ENCODE assay signal across 17 cellular contexts in the genomic region with DNA sequence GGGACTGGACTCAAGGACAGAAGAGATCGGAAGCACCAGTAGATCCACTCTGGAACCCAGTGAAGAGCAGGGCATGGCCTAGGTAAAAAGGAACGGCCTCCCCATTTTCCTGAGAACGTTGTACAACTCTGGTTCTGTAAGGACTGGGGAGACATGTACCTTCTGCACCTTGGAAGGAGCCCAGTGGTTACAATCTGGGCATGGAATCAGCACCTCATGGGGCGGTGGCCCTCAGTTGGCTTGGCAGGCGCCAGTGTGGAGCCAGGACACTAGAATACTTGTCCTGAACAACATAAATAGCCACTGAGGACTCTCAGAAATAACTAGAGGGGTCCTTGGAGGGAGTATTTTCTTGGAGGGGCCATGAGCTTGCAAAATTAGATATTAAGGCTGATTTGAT. TPM values are rescaled to one million over a fixed set of nuclear protein-coding genes. Genes with fewer than 3 reads are reported as not detected.
DNase-seq lines count a peak whose midpoint lies in the region; ATAC-seq and TF ChIP-seq lines count a peak whose summit lies in the region.
"Had no signal": no experiment of that assay in that cellular context is flagged by ENCODE, and none has a peak within 500 bp of the region (broad histone marks: within the 10 kb centered on the region; RNA-seq: fewer than 3 reads in every experiment).

No MANE protein-coding gene starts in this region.

- H3K27me3 Mint-ChIP-seq in natural killer cell (ENCODE audit: low read depth in 2 of 2): no peaks in the 10 kb centered on the region
- H3K27me3 Mint-ChIP-seq in natural killer cell treated with Interleukin-12 subunit alpha and Interleukin-12 subunit beta and Interleukin-15 and Interleukin-18, amount 100 ng/mL, for 72 hours: no peaks in the 10 kb centered on the region
- H3K27me3 Mint-ChIP-seq: CD4-positive, alpha-beta memory T cell had no signal

- no peak overlapping the region for H2BK5ac ChIP-seq in trophoblast cell (ENCODE audit: low read depth, low read length, poor library complexity)

- no peak overlapping the region for H4K8ac ChIP-seq in trophoblast cell (ENCODE audit: low read depth, low read length)

- H2BK12ac ChIP-seq in trophoblast cell (ENCODE audit: low read length): no peak overlapping the region

- peaks cover 3% of the 10 kb centered on the region for H3K9me3 ChIP-seq in trophoblast cell (ENCODE audit: insufficient read depth, low read depth, low read length)

- H2AFZ ChIP-seq in trophoblast cell (ENCODE audit: insufficient read depth, low read length, poor library complexity): no peak overlapping the region
- H2AFZ ChIP-seq: GM23248 had no signal

- peak overlapping the region; percentile 48 for H4K91ac ChIP-seq in trophoblast cell (ENCODE audit: low read depth, low read length)

- intact Hi-C loops in natural killer cell (cut with micrococcal nuclease): no loop called here

- no peak for ATAC-seq in natural killer cell
- no peak for ATAC-seq in natural killer cell treated with Interleukin-12 subunit alpha and Interleukin-12 subunit beta and Interleukin-15 and Interleukin-18, amount 100 ng/mL, for 72 hours
- ATAC-seq: GM12878 had no signal

- WGBS in trophoblast cell (ENCODE audit: extremely low coverage, insufficient coverage, insufficient read length): no CpG with 5 or more reads among the region's 5 CpGs

- H3K4me3 ChIP-seq in trophoblast cell (ENCODE audit: low read depth, low read length): no peak overlapping the region
- H3K4me3 ChIP-seq: GM12878, GM23248 had no signal

- DNase-seq in natural killer cell (no peak), cerebellar cortex (ENCODE audit: low spot score) (peak; percentile 33), trophoblast cell (no peak), NOMO-1 treated with dmso at 0.1 percent for 144 hours (lab: John Stamatoyannopoulos, UW; ENCODE audit: unreplicated experiment) (no peak), NAMALWA (ENCODE audit: low spot score) (no peak)
- no peak for DNase-seq in natural killer cell treated with Interleukin-12 subunit alpha and Interleukin-12 subunit beta and Interleukin-15 and Interleukin-18, amount 100 ng/mL, for 72 hours (ENCODE audit: low spot score)
- DNase-seq: C1 segment of cervical spinal cord; Calu3; CD4-positive, alpha-beta memory T cell; COR-L47; DMS53; DND-41; GDM1; GM23248; H7; HCEC 1CT had no signal

- H3K23ac ChIP-seq in trophoblast cell (ENCODE audit: low read length): no peak overlapping the region

- no peak for TF ChIP-seq CTCF in natural killer cell (IDR thresholded peaks at IDR 0.05)

- H3K14ac ChIP-seq in trophoblast cell (ENCODE audit: low read length): no peak overlapping the region

- no peak overlapping the region for H2AK5ac ChIP-seq in trophoblast cell (ENCODE audit: low read length)

- no peaks in the 10 kb centered on the region for H3K27me3 ChIP-seq in trophoblast cell (ENCODE audit: insufficient read depth, low read length)

- H3K36me3 ChIP-seq in trophoblast cell (ENCODE audit: control insufficient read depth in 1 of 2, insufficient read depth in 2 of 2, low read length in 2 of 2): no peaks in the 10 kb centered on the region

- no peak overlapping the region for H3K4me2 ChIP-seq in trophoblast cell (ENCODE audit: low read length)

- no peak overlapping the region for H3K9ac ChIP-seq in trophoblast cell (ENCODE audit: low read length)
- H3K9ac ChIP-seq: GM23248 had no signal

- H3K79me2 ChIP-seq in trophoblast cell (ENCODE audit: control insufficient read depth, insufficient read depth, low read length, poor library complexity): no peaks in the 10 kb centered on the region

- peak overlapping the region; percentile 44 for H2BK120ac ChIP-seq in trophoblast cell (ENCODE audit: insufficient read depth, low read length, poor library complexity)

- H3K4me1 Mint-ChIP-seq in natural killer cell: peaks cover 34 to 37% of the 10 kb centered on the region in 2 donors
- H3K4me1 Mint-ChIP-seq in natural killer cell treated with Interleukin-12 subunit alpha and Interleukin-12 subunit beta and Interleukin-15 and Interleukin-18, amount 100 ng/mL, for 72 hours (ENCODE audit: low read depth in 2 of 2): peaks cover 20 to 37% of the 10 kb centered on the region in 2 donors
- H3K4me1 Mint-ChIP-seq: CD4-positive, alpha-beta memory T cell had no signal

- H3K18ac ChIP-seq in trophoblast cell (ENCODE audit: low read length): no peak overlapping the region

- H3K4me1 ChIP-seq in trophoblast cell (ENCODE audit: control insufficient read depth in 1 of 2, insufficient read depth in 2 of 2, low read length in 2 of 2): peaks cover 0 to 1% of the 10 kb centered on the region in 2 experiments

- no peak overlapping the region for H3K27ac ChIP-seq in trophoblast cell (ENCODE audit: low read depth, low read length)
- H3K27ac ChIP-seq: GM23248 had no signal

- no peaks in the 10 kb centered on the region for H3K79me1 ChIP-seq in trophoblast cell (ENCODE audit: low read length)

- no peak overlapping the region for H3K4ac ChIP-seq in trophoblast cell (ENCODE audit: low read depth, low read length)

- no peak overlapping the region for H3K4me3 Mint-ChIP-seq in natural killer cell
- H3K4me3 Mint-ChIP-seq in natural killer cell treated with Interleukin-12 subunit alpha and Interleukin-12 subunit beta and Interleukin-15 and Interleukin-18, amount 100 ng/mL, for 72 hours: no peak overlapping the region
- H3K4me3 Mint-ChIP-seq: CD4-positive, alpha-beta memory T cell had no signal

- peaks cover 1% of the 10 kb centered on the region for H3K36me3 Mint-ChIP-seq in natural killer cell
- no peaks in the 10 kb centered on the region for H3K36me3 Mint-ChIP-seq in natural killer cell treated with Interleukin-12 subunit alpha and Interleukin-12 subunit beta and Interleukin-15 and Interleukin-18, amount 100 ng/mL, for 72 hours

- H3K27ac Mint-ChIP-seq in natural killer cell: peak overlapping the region; percentile 88 to 90
- peak overlapping the region in 1 of 2 donors; percentile 91 for H3K27ac Mint-ChIP-seq in natural killer cell treated with Interleukin-12 subunit alpha and Interleukin-12 subunit beta and Interleukin-15 and Interleukin-18, amount 100 ng/mL, for 72 hours

- no peak overlapping the region for H4K12ac ChIP-seq in trophoblast cell (ENCODE audit: low read depth, low read length)

- H3K9me3 Mint-ChIP-seq in natural killer cell: no peaks in the 10 kb centered on the region
- no peaks in the 10 kb centered on the region for H3K9me3 Mint-ChIP-seq in natural killer cell treated with Interleukin-12 subunit alpha and Interleukin-12 subunit beta and Interleukin-15 and Interleukin-18, amount 100 ng/mL, for 72 hours
- H3K9me3 Mint-ChIP-seq: CD4-positive, alpha-beta memory T cell had no signal

RNA-seq across cellular contexts. Expression of a gene that starts 25.6 kb away (rescaled TPM):
- 10 to 100 TPM; 39.7 to 45.8 (median 41.5) TPM for total RNA-seq in natural killer cell
- 10 to 100 TPM; 41.8 to 74.3 TPM for total RNA-seq in natural killer cell treated with Interleukin-12 subunit alpha and Interleukin-12 subunit beta and Interleukin-15 and Interleukin-18, amount 100 ng/mL, for 72 hours
- 44.8 and 48.3 TPM in 2 replicates for polyA plus RNA-seq in trophoblast cell (2013)

RNA-seq across cellular contexts. Expression of a gene that starts 25.6 kb away (rescaled TPM):
- 10 to 100 TPM in 2 of 3 donors, 1 to 10 TPM in 1; 9.8 to 13.3 (median 11.8) TPM for total RNA-seq in natural killer cell
- total RNA-seq in natural killer cell treated with Interleukin-12 subunit alpha and Interleukin-12 subunit beta and Interleukin-15 and Interleukin-18, amount 100 ng/mL, for 72 hours: 10 to 100 TPM; 17.6 to 22.8 TPM
- polyA plus RNA-seq in trophoblast cell (2013): 19.9 TPM in 2 replicates
